ENCODE assay signal across 9 cellular contexts in genomic region chr6:80742481-80742880, GRCh38.
DNase-seq lines count a peak whose midpoint lies in the region; ATAC-seq and TF ChIP-seq lines count a peak whose summit lies in the region.
"Had no signal": no experiment of that assay in that cellular context is flagged by ENCODE, and none has a peak within 500 bp of the region (broad histone marks: within the 10 kb centered on the region; RNA-seq: fewer than 3 reads in every experiment).

No MANE protein-coding gene starts in this region.

- no peak overlapping the region for H3K4me3 Mint-ChIP-seq in Caco-2 (ENCODE audit: unreplicated experiment)

- H3K4me1 Mint-ChIP-seq in Caco-2 (ENCODE audit: low read depth, unreplicated experiment) = no peaks in the 10 kb centered on the region

- BruUV-seq in Caco-2 (replicated peaks; lab: Mats Ljungman, UMichigan) = no TSS peak

- no peaks in the 10 kb centered on the region for H3K27me3 Mint-ChIP-seq in Caco-2 (ENCODE audit: insufficient read depth, unreplicated experiment)

- no peaks in the 10 kb centered on the region for H3K36me3 ChIP-seq in Caco-2 (ENCODE audit: control insufficient read depth, insufficient read depth, low read length)
- H3K36me3 ChIP-seq: colonic mucosa had no signal

- no peaks in the 10 kb centered on the region for H3K9me3 ChIP-seq in Caco-2
- H3K9me3 ChIP-seq: colonic mucosa had no signal

- peaks cover 16% of the 10 kb centered on the region for H3K9me3 Mint-ChIP-seq in Caco-2 (ENCODE audit: unreplicated experiment)

- POLR2A ChIA-PET in Caco-2 (lab: Charles Lee) = no interaction called here

- CTCF ChIA-PET in Caco-2 (lab: Charles Lee) = no interaction called here

- H3K4me3 ChIP-seq in Caco-2 (ENCODE audit: low read depth, low read length) = no peak overlapping the region
- H3K4me3 ChIP-seq: colonic mucosa had no signal

- H3K36me3 Mint-ChIP-seq in Caco-2 (ENCODE audit: insufficient read depth, unreplicated experiment) = no peaks in the 10 kb centered on the region

- peak in 1 of 2 experiments; percentile 27 for DNase-seq in Caco-2
- DNase-seq in SK-MEL-5 (ENCODE audit: low read depth, low spot score) = peak; percentile 60
- peak; percentile 23 for DNase-seq in kidney tubule cell (ENCODE audit: low spot score)
- no peak for DNase-seq in amygdala (lab: John Stamatoyannopoulos, UW)
- DNase-seq in CD1c-positive myeloid dendritic cell (ENCODE audit: extremely low spot score) = no peak
- DNase-seq: colonic mucosa had no signal

- no peaks in the 10 kb centered on the region for H3K27me3 ChIP-seq in Caco-2 (replicated peaks; ENCODE audit: control insufficient read depth, insufficient read depth, low read length)
- H3K27me3 ChIP-seq: colonic mucosa had no signal

- H3K27ac Mint-ChIP-seq in Caco-2 (ENCODE audit: unreplicated experiment) = no peak overlapping the region

- no peaks in the 10 kb centered on the region for H3K4me1 ChIP-seq in Caco-2
- H3K4me1 ChIP-seq: colonic mucosa had no signal

- in situ Hi-C loops in SK-MEL-5 (cut with HindIII; ENCODE audit: low pct_unique_long_range_greater_than_20kb, low sequenced_read_pairs) = no loop called here

- TF ChIP-seq CTCF in Caco-2 (IDR thresholded peaks at IDR 0.05; ENCODE audit: insufficient read depth in 1 of 2, low read depth in 1 of 2, low read length in 1 of 2, severe bottlenecking in 1 of 2, unreplicated experiment in 1 of 2) = peak; percentile 40 to 49

- ATAC-seq in HG02759 (IDR thresholded peaks at IDR 0.05; ENCODE audit: unreplicated experiment) = peak; percentile 78
- no peak for ATAC-seq in GM19324 (IDR thresholded peaks at IDR 0.05; ENCODE audit: low FRiP score, unreplicated experiment)
- no peak for ATAC-seq in GM21360 (IDR thresholded peaks at IDR 0.05; ENCODE audit: unreplicated experiment)

- intact Hi-C loops in Caco-2 (cut with micrococcal nuclease; ENCODE audit: unreplicated experiment) = loop anchor here (10.0 kb wide), 1 partner anchor 1012 kb away; the partner anchor contains the start of gene TENT5A

Comparison
In these comparisons a context has a peak if more than half of its experiments do, and no peak if none do; other contexts are left out.
1. DNase-seq: peak in SK-MEL-5 (single experiment) and kidney tubule cell (single experiment); none in amygdala (0 of 56) and CD1c-positive myeloid dendritic cell (single experiment).